Comparison of ENCODE assay signal across 14 cellular contexts in the genomic region with DNA sequence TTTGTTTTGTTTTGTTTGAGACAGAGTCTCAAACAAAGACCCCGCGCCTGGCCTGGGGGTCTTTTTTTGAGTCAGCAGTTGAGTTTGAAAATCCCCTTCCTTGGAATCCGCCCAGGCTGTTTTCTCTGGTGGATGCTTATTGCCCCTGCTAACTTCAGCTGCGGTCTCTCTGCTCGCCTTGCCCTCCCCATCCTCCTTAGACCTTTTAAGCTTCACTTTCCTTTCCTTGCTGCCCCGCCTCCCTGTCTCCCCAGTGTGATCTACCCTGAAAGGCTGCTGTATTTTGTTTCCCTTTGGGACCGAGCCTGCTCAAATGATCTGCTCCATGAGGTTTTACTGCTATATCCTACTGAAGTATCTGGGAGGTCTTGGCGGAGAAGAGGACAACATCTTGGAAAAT. TPM values are rescaled to one million over a fixed set of nuclear protein-coding genes. Genes with fewer than 3 reads are reported as not detected.
DNase-seq lines count a peak whose midpoint lies in the region; ATAC-seq lines count a peak whose summit lies in the region.
"Had no signal": no experiment of that assay in that cellular context is flagged by ENCODE, and none has a peak within 500 bp of the region (broad histone marks: within the 10 kb centered on the region; RNA-seq: fewer than 3 reads in every experiment).

No MANE protein-coding gene starts in this region.

- H3K27ac Mint-ChIP-seq in CD4-positive, alpha-beta memory T cell = peak overlapping the region; percentile 59 to 85 (median 79)
- H3K27ac Mint-ChIP-seq in natural killer cell treated with Interleukin-12 subunit alpha and Interleukin-12 subunit beta and Interleukin-15 and Interleukin-18, amount 100 ng/mL, for 72 hours = peak overlapping the region; percentile 47 to 84

- no peaks in the 10 kb centered on the region for H3K9me3 ChIP-seq in CD4-positive, alpha-beta memory T cell (ENCODE audit: control insufficient read depth in 1 of 2, low read length in 2 of 2)

- no peaks in the 10 kb centered on the region for H3K9me3 Mint-ChIP-seq in CD4-positive, alpha-beta memory T cell
- H3K9me3 Mint-ChIP-seq in natural killer cell treated with Interleukin-12 subunit alpha and Interleukin-12 subunit beta and Interleukin-15 and Interleukin-18, amount 100 ng/mL, for 72 hours = no peaks in the 10 kb centered on the region

- H3K4me3 ChIP-seq in CD4-positive, alpha-beta memory T cell (ENCODE audit: low read length in 2 of 2) = no peak overlapping the region
- H3K4me3 ChIP-seq: skin epidermis had no signal

- no peak for ATAC-seq in natural killer cell treated with Interleukin-12 subunit alpha and Interleukin-12 subunit beta and Interleukin-15 and Interleukin-18, amount 100 ng/mL, for 72 hours
- ATAC-seq in GM21360 (IDR thresholded peaks at IDR 0.05; ENCODE audit: unreplicated experiment) = no peak

- peaks cover 3 to 10% of the 10 kb centered on the region in 2 donors for H3K36me3 Mint-ChIP-seq in CD4-positive, alpha-beta memory T cell
- H3K36me3 Mint-ChIP-seq in natural killer cell treated with Interleukin-12 subunit alpha and Interleukin-12 subunit beta and Interleukin-15 and Interleukin-18, amount 100 ng/mL, for 72 hours = no peaks in the 10 kb centered on the region

- H3K4me1 Mint-ChIP-seq in CD4-positive, alpha-beta memory T cell = peaks cover 22 to 49% (median 38%) of the 10 kb centered on the region in 4 donors
- H3K4me1 Mint-ChIP-seq in natural killer cell treated with Interleukin-12 subunit alpha and Interleukin-12 subunit beta and Interleukin-15 and Interleukin-18, amount 100 ng/mL, for 72 hours (ENCODE audit: low read depth in 2 of 2) = peaks cover 17 to 25% of the 10 kb centered on the region in 2 donors

- H3K27me3 ChIP-seq in CD4-positive, alpha-beta memory T cell (ENCODE audit: insufficient read depth, low read length) = no peaks in the 10 kb centered on the region

- intact Hi-C loops in CD4-positive, alpha-beta memory T cell (cut with micrococcal nuclease) = no loop called here

- no peak overlapping the region for H3K27ac ChIP-seq in CD4-positive, alpha-beta memory T cell (ENCODE audit: low read depth, low read length)
- H3K27ac ChIP-seq: C4-2B, skin epidermis had no signal

- H3K36me3 ChIP-seq in CD4-positive, alpha-beta memory T cell (ENCODE audit: insufficient read depth, low read length) = no peaks in the 10 kb centered on the region

- peak overlapping the region; percentile 48 to 91 (median 72) for H3K4me3 Mint-ChIP-seq in CD4-positive, alpha-beta memory T cell
- peak overlapping the region; percentile 32 for H3K4me3 Mint-ChIP-seq in natural killer cell treated with Interleukin-12 subunit alpha and Interleukin-12 subunit beta and Interleukin-15 and Interleukin-18, amount 100 ng/mL, for 72 hours

- CTCF ChIA-PET in CD4-positive, alpha-beta memory T cell (lab: Charles Lee; ENCODE audit: partially characterized antibody) = interaction anchor here (0.7 to 1.7 kb wide), 2 partner anchors 76 to 485 kb away, joined by 3 to 5 read pairs; no protein-coding TSS in a partner anchor

- POLR2A ChIA-PET in CD4-positive, alpha-beta memory T cell (lab: Charles Lee; ENCODE audit: partially characterized antibody) = interaction anchor here (0.6 kb wide), 1 partner anchor 75 kb away, joined by 3 read pairs; a partner anchor contains a TSS

- H3K27me3 Mint-ChIP-seq in CD4-positive, alpha-beta memory T cell = no peaks in the 10 kb centered on the region
- no peaks in the 10 kb centered on the region for H3K27me3 Mint-ChIP-seq in natural killer cell treated with Interleukin-12 subunit alpha and Interleukin-12 subunit beta and Interleukin-15 and Interleukin-18, amount 100 ng/mL, for 72 hours

- DNase-seq in CD4-positive, alpha-beta memory T cell = peak in 1 of 5 donors; percentile 9
- peak; percentile 14 for DNase-seq in M059J (ENCODE audit: low read depth)
- DNase-seq in activated naive CD4-positive, alpha-beta T cell treated with Interleukin-2 at 50 U/mL for 16 hours = peak; percentile 34
- no peak for DNase-seq in natural killer cell treated with Interleukin-12 subunit alpha and Interleukin-12 subunit beta and Interleukin-15 and Interleukin-18, amount 100 ng/mL, for 72 hours (ENCODE audit: low spot score)
- DNase-seq in Ammon's horn (ENCODE audit: low spot score) = no peak
- no peak for DNase-seq in superior temporal gyrus (ENCODE audit: extremely low spot score)
- no peak for DNase-seq in NCI-H2196 treated with DMSO at 0.1 percent for 48 hours (lab: John Stamatoyannopoulos, UW; ENCODE audit: unreplicated experiment)
- DNase-seq: head of caudate nucleus, Karpas-422, NCI-H2029 treated with DMSO at 0.1 percent for 48 hours had no signal

- peaks cover 22% of the 10 kb centered on the region for H3K4me1 ChIP-seq in CD4-positive, alpha-beta memory T cell (ENCODE audit: insufficient read depth, low read length)

RNA-seq across cellular contexts. Expression of a gene that starts 2.5 kb away (rescaled TPM):
- 1 to 10 TPM; 3.3 to 3.4 TPM for total RNA-seq in CD4-positive, alpha-beta memory T cell
- 10 to 100 TPM; 15.0 to 15.7 TPM for polyA plus RNA-seq in CD4-positive, alpha-beta memory T cell
- total RNA-seq in M059J (2014; rRNA removed; shearing (Covaris generic)) = 159 and 164 TPM in 2 replicates
- total RNA-seq in natural killer cell treated with Interleukin-12 subunit alpha and Interleukin-12 subunit beta and Interleukin-15 and Interleukin-18, amount 100 ng/mL, for 72 hours = 1 to 10 TPM; 1.5 to 1.6 TPM

RNA-seq across cellular contexts. Expression of a gene that starts 41.9 kb away (rescaled TPM):
- total RNA-seq in CD4-positive, alpha-beta memory T cell = 1 to 10 TPM; 1.9 to 2.7 TPM
- 1 to 10 TPM in 1 of 2 donors, under 1 TPM in 1; 0.33 to 1.0 TPM for polyA plus RNA-seq in CD4-positive, alpha-beta memory T cell
- total RNA-seq in M059J (2014; rRNA removed; shearing (Covaris generic)) = 1.3 and 1.7 TPM in 2 replicates
- 1 to 10 TPM; 3.0 to 3.1 TPM for total RNA-seq in natural killer cell treated with Interleukin-12 subunit alpha and Interleukin-12 subunit beta and Interleukin-15 and Interleukin-18, amount 100 ng/mL, for 72 hours
- total RNA-seq: G401 had no signal

Comparison
In these comparisons a context has a peak if more than half of its experiments do, and no peak if none do; other contexts are left out.
1. DNase-seq: peak in M059J (single experiment) and activated naive CD4-positive, alpha-beta T cell treated with Interleukin-2 at 50 U/mL for 16 hours (single experiment); none in natural killer cell treated with Interleukin-12 subunit alpha and Interleukin-12 subunit beta and Interleukin-15 and Interleukin-18, amount 100 ng/mL, for 72 hours (single experiment), Ammon's horn (single experiment), superior temporal gyrus (single experiment) and NCI-H2196 treated with DMSO at 0.1 percent for 48 hours (single experiment).
2. RNA of a gene that starts 2.5 kb away (total RNA-seq): 159 to 164 TPM in M059J; 3.3 to 3.4 TPM in CD4-positive, alpha-beta memory T cell and 1.5 to 1.6 TPM in natural killer cell treated with Interleukin-12 subunit alpha and Interleukin-12 subunit beta and Interleukin-15 and Interleukin-18, amount 100 ng/mL, for 72 hours; every median in the first group is over 10 times any median in the second.